Comparison of ENCODE assay signal across 6 cellular contexts in genomic region chr1:234292548-234292947, GRCh38.
"Had no signal": no experiment of that assay in that cellular context is flagged by ENCODE, and none has a peak within 500 bp of the region (broad histone marks: within the 10 kb centered on the region; RNA-seq: fewer than 3 reads in every experiment).

No MANE protein-coding gene starts in this region.

- H3K4me3 ChIP-seq: GM23338, K562 had no signal

- H3K4me2 ChIP-seq: GM23338 had no signal

- H2AFZ ChIP-seq: GM23338 had no signal

- DNase-seq: H9, HCEC 1CT, IMR-90, KG1 had no signal

- ATAC-seq: GM23338, K562 had no signal
